ENCODE assay signal across 17 cellular contexts in genomic region chr16:70483426-70483825, GRCh38. TPM values are rescaled to one million over a fixed set of nuclear protein-coding genes. Genes with fewer than 3 reads are reported as not detected.
DNase-seq lines count a peak whose midpoint lies in the region; ATAC-seq lines count a peak whose summit lies in the region.
"Had no signal": no experiment of that assay in that cellular context is flagged by ENCODE, and none has a peak within 500 bp of the region (broad histone marks: within the 10 kb centered on the region; RNA-seq: fewer than 3 reads in every experiment).

No MANE protein-coding gene starts in this region.

- H3K36me3 Mint-ChIP-seq in activated CD4-positive, alpha-beta T cell treated with anti-CD3 and anti-CD28 coated beads, Interleukin-2, amount 10 ng/mL, durations not matched to agents 24 days and 14 days (ENCODE audit: low read depth), result peaks cover 22% of the 10 kb centered on the region

- ATAC-seq in GM21576 (IDR thresholded peaks at IDR 0.05; ENCODE audit: unreplicated experiment), result peak; percentile 56
- ATAC-seq in HG03571 (IDR thresholded peaks at IDR 0.05; ENCODE audit: unreplicated experiment), result peak; percentile 70
- ATAC-seq in GM18870 (IDR thresholded peaks at IDR 0.05; ENCODE audit: unreplicated experiment), result no peak
- ATAC-seq in GM21390 (IDR thresholded peaks at IDR 0.05; ENCODE audit: unreplicated experiment), result no peak

- H3K4me3 Mint-ChIP-seq in activated CD4-positive, alpha-beta T cell treated with anti-CD3 and anti-CD28 coated beads, Interleukin-2, amount 10 ng/mL, durations not matched to agents 24 days and 14 days, result no peak overlapping the region

- H3K4me1 Mint-ChIP-seq in activated CD4-positive, alpha-beta T cell treated with anti-CD3 and anti-CD28 coated beads, Interleukin-2, amount 10 ng/mL, durations not matched to agents 24 days and 14 days, result no peaks in the 10 kb centered on the region

- no peaks in the 10 kb centered on the region for H3K27me3 Mint-ChIP-seq in activated CD4-positive, alpha-beta T cell treated with anti-CD3 and anti-CD28 coated beads, Interleukin-2, amount 10 ng/mL, durations not matched to agents 24 days and 14 days

- H3K27ac Mint-ChIP-seq in activated CD4-positive, alpha-beta T cell treated with anti-CD3 and anti-CD28 coated beads, Interleukin-2, amount 10 ng/mL, durations not matched to agents 24 days and 14 days, result peak overlapping the region; percentile 41

- intact Hi-C loops in activated CD4-positive, alpha-beta T cell treated with anti-CD3 and anti-CD28 coated beads, Interleukin-2, amount 10 ng/mL, durations not matched to agents 24 days and 14 days (cut with micrococcal nuclease), result no loop called here

- no peaks in the 10 kb centered on the region for H3K9me3 Mint-ChIP-seq in activated CD4-positive, alpha-beta T cell treated with anti-CD3 and anti-CD28 coated beads, Interleukin-2, amount 10 ng/mL, durations not matched to agents 24 days and 14 days

- no peak for DNase-seq in activated CD4-positive, alpha-beta T cell treated with anti-CD3 and anti-CD28 coated beads, Interleukin-2, amount 10 ng/mL, durations not matched to agents 24 days and 14 days
- DNase-seq in activated CD4-positive, alpha-beta T cell treated with anti-CD3 and anti-CD28 coated beads, Interleukin-2, amount 50 U/mL, for 1 hour, result no peak
- DNase-seq in pons (ENCODE audit: low spot score) (peak; percentile 6), RPMI8226 (no peak)
- DNase-seq: activated CD4-positive, CD25-positive, alpha-beta regulatory T cell treated with anti-CD3 and anti-CD28 coated beads, Interleukin-2, amount 50 U/mL, for 72 hours; amniotic stem cell; COR-L47; islet precursor cell; midbrain; MV-4-11; NCI-H345; occipital lobe; small intestine had no signal

RNA-seq across cellular contexts. Expression of gene FCSK, which starts 29.0 kb away (rescaled TPM):
- 19.6 and 24.4 TPM in 2 replicates for total RNA-seq in activated CD4-positive, alpha-beta T cell treated with anti-CD3 and anti-CD28 coated beads, Interleukin-2, amount 10 ng/mL, durations not matched to agents 24 days and 14 days

RNA-seq across cellular contexts. Expression of gene COG4, which starts 39.9 kb away (rescaled TPM):
- total RNA-seq in activated CD4-positive, alpha-beta T cell treated with anti-CD3 and anti-CD28 coated beads, Interleukin-2, amount 10 ng/mL, durations not matched to agents 24 days and 14 days, result 38.3 and 42.1 TPM in 2 replicates

RNA-seq across cellular contexts. Expression of gene SF3B3, which starts 40.2 kb away (rescaled TPM):
- total RNA-seq in activated CD4-positive, alpha-beta T cell treated with anti-CD3 and anti-CD28 coated beads, Interleukin-2, amount 10 ng/mL, durations not matched to agents 24 days and 14 days, result 621 and 622 TPM in 2 replicates

RNA-seq across cellular contexts. Expression of gene ST3GAL2, which starts 44.5 kb away (rescaled TPM):
- 27.9 and 37.0 TPM in 2 replicates for total RNA-seq in activated CD4-positive, alpha-beta T cell treated with anti-CD3 and anti-CD28 coated beads, Interleukin-2, amount 10 ng/mL, durations not matched to agents 24 days and 14 days

Comparison
In these comparisons a context has a peak if more than half of its experiments do, and no peak if none do; other contexts are left out.
1. ATAC-seq: peak in GM21576 (single experiment) and HG03571 (single experiment); none in GM18870 (single experiment) and GM21390 (single experiment).